Comparison of ENCODE assay signal across 8 cellular contexts in genomic region chr10:14604181-14605142, GRCh38.
DNase-seq lines count a peak whose midpoint lies in the region; ATAC-seq and TF ChIP-seq lines count a peak whose summit lies in the region.

No MANE protein-coding gene starts in this region.

- no peak for TF ChIP-seq CTCF in brain (conservative IDR thresholded peaks at IDR 0.05)

- no peaks in the 10 kb centered on the region for H3K27me3 ChIP-seq in MG63

- H3K36me3 ChIP-seq in MG63 = peaks cover 29% of the 10 kb centered on the region

- H3K4me3 ChIP-seq in MG63 (peak overlapping the region; percentile 56), iPS-11a (ENCODE audit: low read depth, low read length) (peak overlapping the region; percentile 31)

- ATAC-seq in GM21786 (IDR thresholded peaks at IDR 0.05; ENCODE audit: unreplicated experiment) (peak; percentile 29), sciatic nerve (peak; percentile 93), HG03457 (IDR thresholded peaks at IDR 0.05; ENCODE audit: unreplicated experiment) (no peak)

- peaks cover 22% of the 10 kb centered on the region for H3K36me3 Mint-ChIP-seq in brain

- peaks cover 54% of the 10 kb centered on the region for H3K4me1 Mint-ChIP-seq in brain

- H3K9me3 ChIP-seq in MG63 = no peaks in the 10 kb centered on the region

- H3K9me3 Mint-ChIP-seq in brain = peaks cover 0 to 4% (median 0%) of the 10 kb centered on the region in 5 experiments

- DNase-seq in GDM1 (lab: John Stamatoyannopoulos, UW) = peak; percentile 72
- DNase-seq in MG63 = peak; percentile 77
- peak; percentile 100 for DNase-seq in T1000 (lab: John Stamatoyannopoulos, UW)
- DNase-seq in sciatic nerve (ENCODE audit: low spot score) = peak; percentile 90

- H3K27me3 Mint-ChIP-seq in brain = peaks cover 12% of the 10 kb centered on the region

- peak overlapping the region; percentile 92 to 95 (median 94) for H3K4me3 Mint-ChIP-seq in brain

- intact Hi-C loops in sciatic nerve (cut with DNase I) = no loop called here

- H3K27ac Mint-ChIP-seq in brain = peak overlapping the region; percentile 96 to 98 (median 97)
